Comparison of ENCODE assay signal across 12 cellular contexts in genomic region chr17:73541561-73541981, GRCh38.
"Had no signal": no experiment of that assay in that cellular context is flagged by ENCODE, and none has a peak within 500 bp of the region (broad histone marks: within the 10 kb centered on the region; RNA-seq: fewer than 3 reads in every experiment).

No MANE protein-coding gene starts in this region.

- DNase-seq: activated B cell treated with CpG ODN at 0.5 μM for 24 hours; activated CD4-positive, alpha-beta T cell treated with anti-CD3 and anti-CD28 coated beads, Interleukin-2, amount 10 ng/mL, durations not matched to agents 24 days and 14 days; activated naive CD4-positive, alpha-beta T cell treated with anti-CD3 and anti-CD28 coated beads, Interleukin-2, amount 10 ng/mL, durations not matched to agents 7 days and 5 days; adrenal gland; effector memory CD8-positive, alpha-beta T cell; glutamatergic neuron; left colon; naive thymus-derived CD4-positive, alpha-beta T cell; right cardiac atrium; thyroid gland had no signal

- H3K9me3 Mint-ChIP-seq: activated B cell treated with CpG ODN at 0.5 μM for 24 hours; activated CD4-positive, alpha-beta T cell treated with anti-CD3 and anti-CD28 coated beads, Interleukin-2, amount 10 ng/mL, durations not matched to agents 24 days and 14 days; activated naive CD4-positive, alpha-beta T cell treated with anti-CD3 and anti-CD28 coated beads, Interleukin-2, amount 10 ng/mL, durations not matched to agents 7 days and 5 days; activated T-helper 2 cell treated with anti-CD3 and anti-CD28 coated beads, Interferon-gamma antibody, Interleukin-2, Interleukin-4, amounts not matched to agents 10 μg/mL and 5 μg/mL and 100 μg/mL, durations not matched to agents 14 hours and 24 hours and 36 hours; effector memory CD8-positive, alpha-beta T cell; naive thymus-derived CD4-positive, alpha-beta T cell had no signal

- H3K36me3 Mint-ChIP-seq: activated naive CD4-positive, alpha-beta T cell treated with anti-CD3 and anti-CD28 coated beads, Interleukin-2, amount 10 ng/mL, durations not matched to agents 7 days and 5 days had no signal

- H3K4me2 ChIP-seq: smooth muscle cell had no signal

- H3K27me3 ChIP-seq: adrenal gland, thyroid gland had no signal

- H3K27ac ChIP-seq: adrenal gland, thyroid gland had no signal

- H3K27ac Mint-ChIP-seq: activated B cell treated with CpG ODN at 0.5 μM for 24 hours; activated CD4-positive, alpha-beta T cell treated with anti-CD3 and anti-CD28 coated beads, Interleukin-2, amount 10 ng/mL, durations not matched to agents 24 days and 14 days; activated naive CD4-positive, alpha-beta T cell treated with anti-CD3 and anti-CD28 coated beads, Interleukin-2, amount 10 ng/mL, durations not matched to agents 7 days and 5 days; activated T-helper 2 cell treated with anti-CD3 and anti-CD28 coated beads, Interferon-gamma antibody, Interleukin-2, Interleukin-4, amounts not matched to agents 10 μg/mL and 5 μg/mL and 100 μg/mL, durations not matched to agents 14 hours and 24 hours and 36 hours; naive thymus-derived CD4-positive, alpha-beta T cell had no signal

- H3K4me3 ChIP-seq: adrenal gland, smooth muscle cell, thyroid gland had no signal

- H3K4me1 Mint-ChIP-seq: activated CD4-positive, alpha-beta T cell treated with anti-CD3 and anti-CD28 coated beads, Interleukin-2, amount 10 ng/mL, durations not matched to agents 24 days and 14 days; activated naive CD4-positive, alpha-beta T cell treated with anti-CD3 and anti-CD28 coated beads, Interleukin-2, amount 10 ng/mL, durations not matched to agents 7 days and 5 days had no signal

- H3K9me3 ChIP-seq: adrenal gland, thyroid gland had no signal

- H3K36me3 ChIP-seq: adrenal gland, thyroid gland had no signal

- H3K27me3 Mint-ChIP-seq: activated B cell treated with CpG ODN at 0.5 μM for 24 hours had no signal

- H3K4me3 Mint-ChIP-seq: activated B cell treated with CpG ODN at 0.5 μM for 24 hours; activated CD4-positive, alpha-beta T cell treated with anti-CD3 and anti-CD28 coated beads, Interleukin-2, amount 10 ng/mL, durations not matched to agents 24 days and 14 days; activated naive CD4-positive, alpha-beta T cell treated with anti-CD3 and anti-CD28 coated beads, Interleukin-2, amount 10 ng/mL, durations not matched to agents 7 days and 5 days; effector memory CD8-positive, alpha-beta T cell; naive thymus-derived CD4-positive, alpha-beta T cell had no signal

- ATAC-seq: effector memory CD8-positive, alpha-beta T cell; left colon; naive thymus-derived CD4-positive, alpha-beta T cell; right cardiac atrium had no signal

- H3K4me1 ChIP-seq: adrenal gland, thyroid gland had no signal
